ENCODE assay signal across 8 cellular contexts in the genomic region with DNA sequence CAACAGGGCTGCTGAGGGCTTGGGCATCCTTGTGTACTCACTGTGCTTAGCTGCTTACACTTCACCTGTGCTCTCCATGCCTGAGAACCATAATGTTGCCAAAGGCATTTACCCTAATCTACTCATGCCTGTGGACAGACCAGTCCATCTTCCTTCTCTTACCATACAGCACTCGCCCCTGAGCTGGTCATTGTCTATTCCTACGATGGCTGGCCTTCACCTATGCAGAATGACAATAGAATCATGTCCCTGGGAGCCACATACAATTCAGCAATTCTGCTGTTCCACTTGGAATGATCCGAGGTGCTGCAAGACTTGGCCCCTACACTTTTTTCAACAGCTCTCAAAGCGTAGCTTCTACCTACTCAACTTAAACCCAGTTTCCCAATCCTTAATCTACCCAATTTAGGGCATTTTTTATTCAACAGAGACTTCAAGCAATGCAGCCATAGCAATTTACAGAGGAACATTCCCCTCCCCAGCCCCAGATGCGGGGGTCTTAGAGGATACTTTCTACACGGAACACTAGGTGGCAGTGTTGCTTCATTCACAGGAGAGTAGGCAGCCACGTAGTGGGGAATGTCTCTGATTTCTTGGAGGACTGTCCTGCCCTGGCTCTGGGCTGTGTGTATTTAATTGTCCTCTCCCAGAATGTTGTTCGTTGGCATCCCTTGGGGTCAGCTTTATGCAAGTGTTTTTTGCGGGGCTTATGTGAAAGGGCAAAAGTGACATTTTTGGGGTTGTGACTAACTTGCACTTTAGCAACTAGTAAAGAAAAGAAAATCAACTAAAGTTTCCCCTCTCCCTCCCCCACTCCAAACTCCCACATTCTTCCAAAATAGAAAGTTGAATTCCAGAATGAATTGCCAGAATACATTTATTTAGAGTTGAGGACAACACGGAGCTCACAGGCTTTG.
DNase-seq lines count a peak whose midpoint lies in the region; ATAC-seq and FAIRE-seq lines count a peak whose summit lies in the region.

No MANE protein-coding gene starts in this region.

- H4K8ac ChIP-seq in mesenchymal stem cell (ENCODE audit: low read length), result no peak overlapping the region

- H3K36me3 Mint-ChIP-seq in activated CD4-positive, alpha-beta T cell treated with anti-CD3 and anti-CD28 coated beads for 36 hours (ENCODE audit: low read depth), result no peaks in the 10 kb centered on the region

- POLR2A ChIA-PET in activated CD4-positive, alpha-beta T cell treated with anti-CD3 and anti-CD28 coated beads for 36 hours (lab: Charles Lee), result no interaction called here

- H3K4me2 ChIP-seq in mesenchymal stem cell (ENCODE audit: low read length, poor library complexity, severe bottlenecking), result no peak overlapping the region

- intact Hi-C loops in activated CD4-positive, alpha-beta T cell treated with anti-CD3 and anti-CD28 coated beads for 36 hours (cut with DNase I, micrococcal nuclease), result loop anchor here (1.0 to 10.0 kb wide), 5 partner anchors 131 to 1385 kb away; no protein-coding TSS in a partner anchor

- H2BK5ac ChIP-seq in mesenchymal stem cell (ENCODE audit: low read depth, low read length, poor library complexity, severe bottlenecking), result no peak overlapping the region

- H3K9me3 ChIP-seq in mesenchymal stem cell (ENCODE audit: control insufficient read depth, low read length), result no peaks in the 10 kb centered on the region

- peak overlapping the region in 1 of 2 experiments; percentile 1 for H3K4me3 ChIP-seq in mesenchymal stem cell (ENCODE audit: insufficient read depth in 1 of 2, low read depth in 1 of 2, low read length in 2 of 2)

- WGBS in mesenchymal stem cell, result 29% methylated on average over 8 of the region's 10 CpGs

- H3K9me3 Mint-ChIP-seq in activated CD4-positive, alpha-beta T cell treated with anti-CD3 and anti-CD28 coated beads for 36 hours (ENCODE audit: low read depth), result no peaks in the 10 kb centered on the region

- H2AK5ac ChIP-seq in mesenchymal stem cell (ENCODE audit: low read length, severe bottlenecking), result no peak overlapping the region

- no peak for ATAC-seq in activated CD4-positive, alpha-beta T cell treated with anti-CD3 and anti-CD28 coated beads for 36 hours
- ATAC-seq in GM21529 (IDR thresholded peaks at IDR 0.05; ENCODE audit: unreplicated experiment), result peak; percentile 86
- ATAC-seq in HG03280 (IDR thresholded peaks at IDR 0.05; ENCODE audit: unreplicated experiment), result no peak

- no peak overlapping the region for H2BK15ac ChIP-seq in mesenchymal stem cell (ENCODE audit: low read depth, poor library complexity, severe bottlenecking)

- H3K79me1 ChIP-seq in mesenchymal stem cell (replicated peaks; ENCODE audit: low read length, poor library complexity, severe bottlenecking), result no peaks in the 10 kb centered on the region

- DNase-seq in activated CD4-positive, alpha-beta T cell treated with anti-CD3 and anti-CD28 coated beads for 36 hours, result peak; percentile 37
- no peak for DNase-seq in activated CD4-positive, alpha-beta T cell treated with anti-CD3 and anti-CD28 coated beads for 1 hour
- DNase-seq in LHCN-M2 (ENCODE audit: low read depth) (peak; percentile 5), SHP77 (lab: John Stamatoyannopoulos, UW) (peak; percentile 30 to 32), mesenchymal stem cell (peak; percentile 63)

- H3K27me3 Mint-ChIP-seq in activated CD4-positive, alpha-beta T cell treated with anti-CD3 and anti-CD28 coated beads for 36 hours, result peaks cover 10% of the 10 kb centered on the region

- H3K9ac ChIP-seq in mesenchymal stem cell (ENCODE audit: low read length), result peak overlapping the region; percentile 52

- peaks cover 0 to 24% of the 10 kb centered on the region in 2 experiments for H3K27me3 ChIP-seq in mesenchymal stem cell (ENCODE audit: control insufficient read depth in 1 of 2, insufficient read depth in 1 of 2, low read length in 2 of 2)

- H3K14ac ChIP-seq in mesenchymal stem cell (ENCODE audit: low read length in 2 of 2), result no peak overlapping the region

- FAIRE-seq in endometrium (lab: Jason Lieb, UNC), result peak; percentile 39

- H3K27ac Mint-ChIP-seq in activated CD4-positive, alpha-beta T cell treated with anti-CD3 and anti-CD28 coated beads for 36 hours, result no peak overlapping the region

- no peak overlapping the region for H2BK120ac ChIP-seq in mesenchymal stem cell (ENCODE audit: low read depth, low read length)

- H2BK12ac ChIP-seq in mesenchymal stem cell (ENCODE audit: low read length in 2 of 2), result no peak overlapping the region

- H3K4me3 Mint-ChIP-seq in activated CD4-positive, alpha-beta T cell treated with anti-CD3 and anti-CD28 coated beads for 36 hours, result no peak overlapping the region

- no peak overlapping the region for H3K23ac ChIP-seq in mesenchymal stem cell (ENCODE audit: low read length in 2 of 2)

- H2AFZ ChIP-seq in mesenchymal stem cell (ENCODE audit: low read depth, low read length), result no peak overlapping the region

- CTCF ChIA-PET in activated CD4-positive, alpha-beta T cell treated with anti-CD3 and anti-CD28 coated beads for 36 hours (lab: Charles Lee), result interaction anchor here (0.6 to 2.2 kb wide), 7 partner anchors 10 to 1385 kb away, joined by 3 to 22 read pairs (median 4); no protein-coding TSS in a partner anchor

- H3K18ac ChIP-seq in mesenchymal stem cell (ENCODE audit: low read depth in 1 of 2, low read length in 2 of 2), result no peak overlapping the region

- no peaks in the 10 kb centered on the region for H3K4me1 ChIP-seq in mesenchymal stem cell (ENCODE audit: control insufficient read depth, insufficient read depth, low read depth, low read length)

- H4K91ac ChIP-seq in mesenchymal stem cell (ENCODE audit: low read length), result no peak overlapping the region

- H3K27ac ChIP-seq in mesenchymal stem cell (ENCODE audit: low read length, poor library complexity, severe bottlenecking), result no peak overlapping the region

- H3K36me3 ChIP-seq in mesenchymal stem cell (ENCODE audit: control insufficient read depth in 1 of 2, insufficient read depth in 2 of 2, low read depth in 1 of 2, low read length in 2 of 2), result no peaks in the 10 kb centered on the region

- H3K4ac ChIP-seq in mesenchymal stem cell (ENCODE audit: low read depth in 1 of 2, low read length in 2 of 2), result no peak overlapping the region

- H3K4me1 Mint-ChIP-seq in activated CD4-positive, alpha-beta T cell treated with anti-CD3 and anti-CD28 coated beads for 36 hours, result no peaks in the 10 kb centered on the region
